ENCODE assay signal across 10 cellular contexts in the genomic region with DNA sequence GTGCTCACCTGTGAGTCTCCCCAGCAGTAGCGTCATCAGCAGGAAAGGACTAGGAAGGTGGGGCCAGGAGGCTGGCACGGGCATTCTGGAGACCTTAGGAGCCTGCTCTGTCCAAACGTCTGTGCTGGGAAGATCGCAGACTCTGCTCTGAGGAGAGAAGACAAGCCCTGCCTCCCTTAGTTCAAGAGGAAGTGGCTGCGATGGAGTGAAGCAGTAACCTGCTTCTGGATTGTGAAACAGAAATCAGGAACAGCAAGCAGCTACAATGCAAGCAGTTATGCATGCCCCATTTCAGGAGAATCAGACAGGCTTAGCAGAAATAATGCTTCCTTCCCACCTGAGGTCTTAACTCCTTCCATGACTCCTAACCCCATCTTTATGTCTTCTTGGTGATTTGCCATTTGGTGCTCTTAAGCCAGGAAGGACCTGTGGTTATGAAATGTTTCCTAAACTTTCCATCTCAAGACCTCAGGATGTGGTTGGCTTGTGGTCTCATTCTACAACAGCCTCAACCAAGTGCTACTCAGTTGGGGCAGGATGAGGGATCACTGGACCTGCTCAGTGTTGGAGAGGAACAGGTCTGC. TPM values are rescaled to one million over a fixed set of nuclear protein-coding genes. Genes with fewer than 3 reads are reported as not detected.
DNase-seq lines count a peak whose midpoint lies in the region; ATAC-seq lines count a peak whose summit lies in the region.
"Had no signal": no experiment of that assay in that cellular context is flagged by ENCODE, and none has a peak within 500 bp of the region (broad histone marks: within the 10 kb centered on the region; RNA-seq: fewer than 3 reads in every experiment).

TSS of gene SIRPB1 (minus strand) at position 149 of the 584 bp plus-strand sequence. CDS start at position 84, 65 bp downstream.

- no peaks in the 10 kb centered on the region for H3K9me3 Mint-ChIP-seq in CD8-positive, alpha-beta memory T cell
- H3K9me3 Mint-ChIP-seq in activated naive CD4-positive, alpha-beta T cell treated with anti-CD3 and anti-CD28 coated beads, Interleukin-2, amount 50 U/mL, for 72 hours: peaks cover 3 to 10% of the 10 kb centered on the region in 2 donors

- no peaks in the 10 kb centered on the region for H3K9me3 ChIP-seq in CD8-positive, alpha-beta memory T cell (ENCODE audit: low read length)
- H3K9me3 ChIP-seq: prostate gland had no signal

- ATAC-seq in activated naive CD4-positive, alpha-beta T cell treated with anti-CD3 and anti-CD28 coated beads, Interleukin-2, amount 50 U/mL, for 72 hours: peak; percentile 42 to 80
- ATAC-seq in GM21423 (IDR thresholded peaks at IDR 0.05; ENCODE audit: unreplicated experiment): no peak
- ATAC-seq in activated CD4-positive, CD25-positive, alpha-beta regulatory T cell treated with anti-CD3 and anti-CD28 coated beads, Interleukin-2, amount 50 U/mL, for 24 hours: no peak

- peaks cover 43% of the 10 kb centered on the region for H3K4me1 ChIP-seq in CD8-positive, alpha-beta memory T cell (ENCODE audit: insufficient read depth, low read length)
- H3K4me1 ChIP-seq: prostate gland had no signal

- no peaks in the 10 kb centered on the region for H3K27me3 Mint-ChIP-seq in CD8-positive, alpha-beta memory T cell

- H3K4me3 Mint-ChIP-seq in CD8-positive, alpha-beta memory T cell: peak within 1 kb of the TSS in 3 of 7 donors; percentile 0 to 49 (median 10)

- no peak within 1 kb of the TSS for H3K27ac ChIP-seq in CD8-positive, alpha-beta memory T cell (ENCODE audit: low read depth, low read length)
- H3K27ac ChIP-seq: prostate gland had no signal

- in situ Hi-C loops in G401 (cut with HindIII; ENCODE audit: low sequenced_read_pairs): no loop called here

- CTCF ChIA-PET in CD8-positive, alpha-beta memory T cell (lab: Charles Lee): no interaction called here

- no peaks in the 10 kb centered on the region for H3K36me3 ChIP-seq in CD8-positive, alpha-beta memory T cell (ENCODE audit: insufficient read depth, low read length)
- H3K36me3 ChIP-seq: prostate gland had no signal

- DNase-seq in CD8-positive, alpha-beta memory T cell: no peak
- DNase-seq in NAMALWA (ENCODE audit: low spot score) (peak; percentile 2), midbrain (lab: John Stamatoyannopoulos, UW) (peak; percentile 9), activated gamma-delta T cell treated with Interleukin-2 at 50 U/mL for 16 hours (no peak), G401 (ENCODE audit: low spot score) (no peak)
- no peak for DNase-seq in activated naive CD4-positive, alpha-beta T cell treated with anti-CD3 and anti-CD28 coated beads, Interleukin-2, amount 50 U/mL, for 72 hours (ENCODE audit: low spot score in 2 of 2)
- DNase-seq: NCI-H1694 had no signal

- peaks cover 51 to 58% (median 55%) of the 10 kb centered on the region in 3 donors for H3K4me1 Mint-ChIP-seq in CD8-positive, alpha-beta memory T cell

- peaks cover 0 to 19% (median 12%) of the 10 kb centered on the region in 3 donors for H3K36me3 Mint-ChIP-seq in CD8-positive, alpha-beta memory T cell
- H3K36me3 Mint-ChIP-seq in activated naive CD4-positive, alpha-beta T cell treated with anti-CD3 and anti-CD28 coated beads, Interleukin-2, amount 50 U/mL, for 72 hours: peaks cover 6 to 19% of the 10 kb centered on the region in 2 donors

- H3K4me3 ChIP-seq in CD8-positive, alpha-beta memory T cell (ENCODE audit: low read length): no peak within 1 kb of the TSS
- H3K4me3 ChIP-seq: prostate gland had no signal

- peak within 1 kb of the TSS in 5 of 8 donors; percentile 12 to 56 (median 32) for H3K27ac Mint-ChIP-seq in CD8-positive, alpha-beta memory T cell
- H3K27ac Mint-ChIP-seq in activated naive CD4-positive, alpha-beta T cell treated with anti-CD3 and anti-CD28 coated beads, Interleukin-2, amount 50 U/mL, for 72 hours: peak within 1 kb of the TSS; percentile 25 to 50

- H3K27me3 ChIP-seq in CD8-positive, alpha-beta memory T cell (ENCODE audit: insufficient read depth, low read length, poor library complexity, severe bottlenecking): no peaks in the 10 kb centered on the region

- POLR2A ChIA-PET in CD8-positive, alpha-beta memory T cell (lab: Charles Lee): no interaction called here

RNA-seq across cellular contexts. Expression of gene SIRPB1, which starts in this region (rescaled TPM):
- total RNA-seq in CD8-positive, alpha-beta memory T cell: 1 to 10 TPM; 1.5 to 2.3 TPM
- 0.93 TPM for polyA plus RNA-seq in CD8-positive, alpha-beta memory T cell
- 1 to 10 TPM in 1 of 2 donors, under 1 TPM in 1; 0.99 to 1.9 TPM for total RNA-seq in activated naive CD4-positive, alpha-beta T cell treated with anti-CD3 and anti-CD28 coated beads, Interleukin-2, amount 50 U/mL, for 72 hours
- total RNA-seq in G401 (2014; rRNA removed; shearing (Covaris generic)): 0.75 and 2.5 TPM in 2 replicates

Comparison
In these comparisons a context has a peak if more than half of its experiments do, and no peak if none do; other contexts are left out.
1. DNase-seq: peak in NAMALWA (single experiment) and midbrain (single experiment); none in CD8-positive, alpha-beta memory T cell (0 of 5), activated naive CD4-positive, alpha-beta T cell treated with anti-CD3 and anti-CD28 coated beads, Interleukin-2, amount 50 U/mL, for 72 hours (0 of 2), activated gamma-delta T cell treated with Interleukin-2 at 50 U/mL for 16 hours (single experiment) and G401 (single experiment).
2. ATAC-seq: peak in activated naive CD4-positive, alpha-beta T cell treated with anti-CD3 and anti-CD28 coated beads, Interleukin-2, amount 50 U/mL, for 72 hours (2 of 2); none in GM21423 (single experiment) and activated CD4-positive, CD25-positive, alpha-beta regulatory T cell treated with anti-CD3 and anti-CD28 coated beads, Interleukin-2, amount 50 U/mL, for 24 hours (0 of 2).